Comparison of ENCODE assay signal across 8 cellular contexts in genomic region chr1:241485554-241485992, GRCh38. TPM values are rescaled to one million over a fixed set of nuclear protein-coding genes. Genes with fewer than 3 reads are reported as not detected.
DNase-seq lines count a peak whose midpoint lies in the region; ATAC-seq, FAIRE-seq and TF ChIP-seq lines count a peak whose summit lies in the region.

No MANE protein-coding gene starts in this region.

- POLR2A ChIA-PET in A549 (lab: Yijun Ruan, JAX): no interaction called here
- POLR2A ChIA-PET in CD8-positive, alpha-beta memory T cell (lab: Charles Lee): no interaction called here

- peaks cover 0 to 15% of the 10 kb centered on the region in 2 donors for H3K27me3 Mint-ChIP-seq in CD8-positive, alpha-beta memory T cell

- no peaks in the 10 kb centered on the region for H3K9me3 Mint-ChIP-seq in CD8-positive, alpha-beta memory T cell

- H3K4me2 ChIP-seq in A549: no peak overlapping the region

- H3K4me3 ChIP-seq in A549: no peak overlapping the region
- H3K4me3 ChIP-seq in transverse colon: no peak overlapping the region
- no peak overlapping the region for H3K4me3 ChIP-seq in CD8-positive, alpha-beta memory T cell (ENCODE audit: low read length)

- no peak overlapping the region for H3K27ac Mint-ChIP-seq in CD8-positive, alpha-beta memory T cell

- H3K27ac ChIP-seq in A549 (no peak overlapping the region), transverse colon (no peak overlapping the region)
- H3K27ac ChIP-seq in CD8-positive, alpha-beta memory T cell (ENCODE audit: low read depth, low read length): no peak overlapping the region

- in situ Hi-C loops in T47D (cut with HindIII; ENCODE audit: low pct_unique_long_range_greater_than_20kb, low sequenced_read_pairs): no loop called here
- in situ Hi-C loops in transverse colon (cut with MboI; ENCODE audit: low pct_ligation_motif_present in 1 of 4, low pct_unique_long_range_greater_than_20kb in 1 of 4, low sequenced_read_pairs in 3 of 4): loop anchor here in 3 of 4 donors (25.0 kb wide), 2 partner anchors 523 to 748 kb away; no protein-coding TSS in a partner anchor

- 15% methylated on average over 4 of the region's 4 CpGs for WGBS in A549 (ENCODE audit: missing lambda C conversion rate)
- 70 to 85% methylated on average over 4 of the region's 4 CpGs for WGBS in transverse colon (ENCODE audit: low coverage in 1 of 2), 2 donors

- H3K36me3 ChIP-seq in transverse colon: no peaks in the 10 kb centered on the region
- H3K36me3 ChIP-seq in CD8-positive, alpha-beta memory T cell (ENCODE audit: insufficient read depth, low read length): no peaks in the 10 kb centered on the region

- peak; percentile 65 to 83; a peak in 4 of 6 replicates for ATAC-seq in A549
- peak; percentile 56 for ATAC-seq in GM18498 (IDR thresholded peaks at IDR 0.05; ENCODE audit: unreplicated experiment)
- peak; percentile 75 for ATAC-seq in HG02642 (IDR thresholded peaks at IDR 0.05; ENCODE audit: poor library complexity, unreplicated experiment)
- ATAC-seq in Right ventricle myocardium inferior: no peak

- H3K36me3 Mint-ChIP-seq in CD8-positive, alpha-beta memory T cell: no peaks in the 10 kb centered on the region

- TF ChIP-seq EP300 in A549 (IDR thresholded peaks at IDR 0.05) (no peak), transverse colon (IDR thresholded peaks at IDR 0.05; ENCODE audit: low read depth) (no peak)

- no peaks in the 10 kb centered on the region for H3K27me3 ChIP-seq in transverse colon
- no peaks in the 10 kb centered on the region for H3K27me3 ChIP-seq in CD8-positive, alpha-beta memory T cell (ENCODE audit: insufficient read depth, low read length, poor library complexity, severe bottlenecking)

- H3K4me1 Mint-ChIP-seq in CD8-positive, alpha-beta memory T cell: no peaks in the 10 kb centered on the region

- TF ChIP-seq RAD21 in A549 (conservative IDR thresholded peaks at IDR 0.05 in 1 of 2, IDR thresholded peaks at IDR 0.05 in 1 of 2): peak; percentile 36 to 56; a peak in 4 of 5 replicates

- CTCF ChIA-PET in A549 (lab: Yijun Ruan, JAX): interaction anchor here (0.8 to 1.7 kb wide), 14 partner anchors 9 to 754 kb away, joined by 3 to 8 read pairs (median 4); no protein-coding TSS in a partner anchor
- CTCF ChIA-PET in CD8-positive, alpha-beta memory T cell (lab: Charles Lee): no interaction called here

- H3K9me3 ChIP-seq in A549: no peaks in the 10 kb centered on the region
- H3K9me3 ChIP-seq in transverse colon: no peaks in the 10 kb centered on the region
- no peaks in the 10 kb centered on the region for H3K9me3 ChIP-seq in CD8-positive, alpha-beta memory T cell (ENCODE audit: low read length)

- peak; percentile 58 for TF ChIP-seq CTCF in A549 (IDR thresholded peaks at IDR 0.05)
- peak in 3 of 5 experiments; percentile 19 to 25 (median 21) for TF ChIP-seq CTCF in transverse colon (IDR thresholded peaks at IDR 0.05)

- TF ChIP-seq POLR2A in A549 (IDR thresholded peaks at IDR 0.05; ENCODE audit: low read length) (no peak), transverse colon (IDR thresholded peaks at IDR 0.05) (no peak)

- DNase-seq in A549 (ENCODE audit: low read depth in 1 of 2, low spot score in 1 of 2) (peak; percentile 13 to 37), NCI-H1092 treated with DMSO at 0.1 percent for 48 hours (lab: John Stamatoyannopoulos, UW) (peak; percentile 34), T47D (ENCODE audit: low read depth in 1 of 2, low spot score in 1 of 2) (peak; percentile 15 to 51), transverse colon (no peak), Right ventricle myocardium inferior (ENCODE audit: missing footprints) (no peak)
- no peak for DNase-seq in CD8-positive, alpha-beta memory T cell

- FAIRE-seq in A549 (lab: Jason Lieb, UNC): peak; percentile 96

- H3K4me3 Mint-ChIP-seq in CD8-positive, alpha-beta memory T cell: no peak overlapping the region

- intact Hi-C loops in transverse colon (cut with DNase I; ENCODE audit: low total_unique reads): no loop called here
- intact Hi-C loops in Right ventricle myocardium inferior (cut with DNase I): no loop called here

- peaks cover 18% of the 10 kb centered on the region; the same call in 2 of the 3 replicates for H3K4me1 ChIP-seq in A549
- H3K4me1 ChIP-seq in transverse colon: no peaks in the 10 kb centered on the region
- no peaks in the 10 kb centered on the region for H3K4me1 ChIP-seq in CD8-positive, alpha-beta memory T cell (ENCODE audit: insufficient read depth, low read length)

TF ChIP-seq in A549, 52 proteins besides CTCF, POLR2A, EP300 and RAD21:
- no peak for TF ChIP-seq TFCP2L1 (CRISPR knock-in tag; IDR thresholded peaks at IDR 0.05)
- no peak for TF ChIP-seq CHD2 (IDR thresholded peaks at IDR 0.05; ENCODE audit: low read length, partially characterized antibody)
- TF ChIP-seq PHF8 (IDR thresholded peaks at IDR 0.05; ENCODE audit: borderline replicate concordance, low read depth): no peak
- TF ChIP-seq E2F6 (IDR thresholded peaks at IDR 0.05; ENCODE audit: borderline replicate concordance, low read depth): no peak
- peak; percentile 59; the same call in 2 of the 3 replicates for TF ChIP-seq SMC3 (IDR thresholded peaks at IDR 0.05)

RNA-seq across cellular contexts. Expression of gene FH, which starts 34.0 kb away (rescaled TPM):
- 75.5 and 99.8 TPM in 2 replicates for polyA plus RNA-seq in A549 (2011; rRNA removed)
- 50.8 and 51.2 TPM in 2 replicates for polyA plus RNA-seq in A549 (2012; cell fraction: cytosol; rRNA removed)
- polyA plus RNA-seq in A549 (2012; cell fraction: nucleus; rRNA removed): 33.0 and 38.9 TPM in 2 replicates
- 95.2 to 107 TPM (median 98.7 TPM) in 3 replicates for polyA plus RNA-seq in A549 (2017; fragmentation: RNase III; extraction: RNeasy Plus Mini Kit Qiagen cat#74134 plus additional on column Dnase treatment)
- 32.7 and 34.7 TPM in 2 replicates for polyA minus RNA-seq in A549 (2011; rRNA and poly(A)+ RNA removed)
- total RNA-seq in transverse colon: 10 to 100 TPM; 21.7 to 83.8 (median 42.0) TPM
- total RNA-seq in Right ventricle myocardium inferior: 235 TPM
- 100 to 1,000 TPM in 1 of 2 experiments, 10 to 100 TPM in 1; 99.8 to 101 TPM for total RNA-seq in CD8-positive, alpha-beta memory T cell
- 27.2 TPM for polyA plus RNA-seq in CD8-positive, alpha-beta memory T cell

RNA-seq across cellular contexts. Expression of gene KMO, which starts 46.6 kb away (rescaled TPM):
- polyA plus RNA-seq in A549 (2011; rRNA removed) (0.47 and 1.3 TPM in 2 replicates), A549 (2017; fragmentation: RNase III; extraction: RNeasy Plus Mini Kit Qiagen cat#74134 plus additional on column Dnase treatment) (0.30 to 0.36 TPM (median 0.35 TPM) in 3 replicates)
- polyA plus RNA-seq in A549 (2012; cell fraction: cytosol; rRNA removed): 0.20 and 0.29 TPM in 2 replicates
- 0.07 and 0.31 TPM in 2 replicates for polyA plus RNA-seq in A549 (2012; cell fraction: nucleus; rRNA removed)
- polyA minus RNA-seq in A549 (2011; rRNA and poly(A)+ RNA removed): 0.45 TPM in 1 of 2 replicates, not detected in the other
- total RNA-seq in transverse colon (1 to 10 TPM in 1 of 4 donors, under 1 TPM in 1, not detected in 2; under 0.01 to 2.5 TPM), Right ventricle myocardium inferior (0.22 TPM)
- total RNA-seq in CD8-positive, alpha-beta memory T cell: 1 to 10 TPM in 1 of 2 experiments, under 1 TPM in 1; 0.60 to 1.4 TPM
- polyA plus RNA-seq in CD8-positive, alpha-beta memory T cell: 0.06 TPM

Comparison
In these comparisons a context has a peak if more than half of its experiments do, and no peak if none do; other contexts are left out.
1. DNase-seq: peak in A549 (2 of 2), NCI-H1092 treated with DMSO at 0.1 percent for 48 hours (single experiment) and T47D (2 of 2); none in transverse colon (single experiment), Right ventricle myocardium inferior (single experiment) and CD8-positive, alpha-beta memory T cell (0 of 5).